In genomic region chr7:158595068-158595467, GRCh38 we compare ENCODE assay signal across 12 cellular contexts. TPM values are rescaled to one million over a fixed set of nuclear protein-coding genes. Genes with fewer than 3 reads are reported as not detected.
A peak's percentile ranks its signal among the peaks of the same experiment; 100 is the strongest.
DNase-seq lines count a peak whose midpoint lies in the region; ATAC-seq and TF ChIP-seq lines count a peak whose summit lies in the region.
"Had no signal": no experiment of that assay in that cellular context is flagged by ENCODE, and none has a peak within 500 bp of the region (broad histone marks: within the 10 kb centered on the region; RNA-seq: fewer than 3 reads in every experiment).

No MANE protein-coding gene starts in this region.

- H3K27me3 Mint-ChIP-seq in stimulated activated memory B cell treated with anti-CD40 and anti-IgM and Interleukin-4, amounts not matched to agents 10 μg/mL and 1 μg/mL and 100 μg/mL, for 72 hours: peaks cover 3% of the 10 kb centered on the region

- no peak overlapping the region for H3K27ac Mint-ChIP-seq in stimulated activated memory B cell treated with anti-CD40 and anti-IgM and Interleukin-4, amounts not matched to agents 10 μg/mL and 1 μg/mL and 100 μg/mL, for 72 hours

- CTCF ChIA-PET in SK-N-SH (lab: Yijun Ruan, JAX): no interaction called here

- no peak overlapping the region for H3K27ac ChIP-seq in SK-N-SH (ENCODE audit: low read depth in 2 of 2, low read length in 1 of 2)
- no peak overlapping the region for H3K27ac ChIP-seq in gastroesophageal sphincter
- H3K27ac ChIP-seq in caudate nucleus (ENCODE audit: low read depth, low read length): no peak overlapping the region
- H3K27ac ChIP-seq: 22Rv1, esophagus squamous epithelium, transverse colon had no signal

- H3F3A ChIP-seq in SK-N-SH (replicated peaks; ENCODE audit: insufficient read depth): no peaks in the 10 kb centered on the region

- no peaks in the 10 kb centered on the region for H3K36me3 Mint-ChIP-seq in stimulated activated memory B cell treated with anti-CD40 and anti-IgM and Interleukin-4, amounts not matched to agents 10 μg/mL and 1 μg/mL and 100 μg/mL, for 72 hours

- TF ChIP-seq RAD21 in SK-N-SH (IDR thresholded peaks at IDR 0.05; ENCODE audit: low read length): no peak

- peaks cover 4% of the 10 kb centered on the region for H3K9me3 Mint-ChIP-seq in stimulated activated memory B cell treated with anti-CD40 and anti-IgM and Interleukin-4, amounts not matched to agents 10 μg/mL and 1 μg/mL and 100 μg/mL, for 72 hours

- POLR2A ChIA-PET in SK-N-SH (lab: Yijun Ruan, JAX): no interaction called here

- no peaks in the 10 kb centered on the region for H3K79me2 ChIP-seq in SK-N-SH (ENCODE audit: insufficient read depth)

- H3K4me3 ChIP-seq in SK-N-SH (ENCODE audit: low read depth in 2 of 2, low read length in 1 of 2): no peak overlapping the region
- no peak overlapping the region for H3K4me3 ChIP-seq in gastroesophageal sphincter
- H3K4me3 ChIP-seq: esophagus squamous epithelium, transverse colon had no signal

- H3K4me3 Mint-ChIP-seq in stimulated activated memory B cell treated with anti-CD40 and anti-IgM and Interleukin-4, amounts not matched to agents 10 μg/mL and 1 μg/mL and 100 μg/mL, for 72 hours: no peak overlapping the region

- no peaks in the 10 kb centered on the region for H4K20me1 ChIP-seq in SK-N-SH (ENCODE audit: insufficient read depth)

- H3K27me3 ChIP-seq in SK-N-SH (ENCODE audit: insufficient read depth) (no peaks in the 10 kb centered on the region), gastroesophageal sphincter (no peaks in the 10 kb centered on the region)
- H3K27me3 ChIP-seq: transverse colon had no signal

- H3K4me1 Mint-ChIP-seq in stimulated activated memory B cell treated with anti-CD40 and anti-IgM and Interleukin-4, amounts not matched to agents 10 μg/mL and 1 μg/mL and 100 μg/mL, for 72 hours: no peaks in the 10 kb centered on the region

- no peak overlapping the region for H2AFZ ChIP-seq in SK-N-SH (ENCODE audit: low read depth)

- H3K4me1 ChIP-seq in SK-N-SH (ENCODE audit: control insufficient read depth in 1 of 2, insufficient read depth in 2 of 2, low read depth in 1 of 2, low read length in 1 of 2) (no peaks in the 10 kb centered on the region; a peak in 1 of 4 replicates), gastroesophageal sphincter (no peaks in the 10 kb centered on the region)
- H3K4me1 ChIP-seq: esophagus squamous epithelium had no signal

- ATAC-seq in SK-N-SH treated with all-trans-retinoic acid at 6 μM for 48 hours (peak; percentile 70; the same call in 1 of the 3 replicates), gastroesophageal sphincter (peak; percentile 98)
- peak; percentile 97 for ATAC-seq in stimulated activated memory B cell treated with anti-CD40 and anti-IgM and Interleukin-4, amounts not matched to agents 10 μg/mL and 1 μg/mL and 100 μg/mL, for 72 hours

- H3K9me3 ChIP-seq in SK-N-SH (no peaks in the 10 kb centered on the region), gastroesophageal sphincter (peaks cover 0 to 10% (median 0%) of the 10 kb centered on the region in 3 donors)
- H3K9me3 ChIP-seq: transverse colon had no signal

- TF ChIP-seq POLR2A in gastroesophageal sphincter (IDR thresholded peaks at IDR 0.05): no peak

- no peak for TF ChIP-seq EP300 in SK-N-SH (IDR thresholded peaks at IDR 0.05; ENCODE audit: borderline replicate concordance in 1 of 2, low read depth in 1 of 2, low read length in 1 of 2)
- no peak for TF ChIP-seq EP300 in gastroesophageal sphincter (IDR thresholded peaks at IDR 0.05)

- no peaks in the 10 kb centered on the region for H3K9me2 ChIP-seq in SK-N-SH

- no peak for TF ChIP-seq CTCF in SK-N-SH (IDR thresholded peaks at IDR 0.05)
- TF ChIP-seq CTCF in gastroesophageal sphincter (IDR thresholded peaks at IDR 0.05): no peak

- WGBS in SK-N-SH (ENCODE audit: low lambda C conversion rate): 31% methylated on average over 3 of the region's 3 CpGs
- WGBS in gastroesophageal sphincter (ENCODE audit: low coverage in 1 of 2), 2 donors: 5 to 60% methylated on average over 2 to 3 of the region's 3 CpGs

- no peak overlapping the region for H3K4me2 ChIP-seq in SK-N-SH

- no peak overlapping the region for H3K9ac ChIP-seq in SK-N-SH

- H3K36me3 ChIP-seq in SK-N-SH (replicated peaks in 1 of 2; ENCODE audit: control insufficient read depth in 1 of 2, insufficient read depth in 2 of 2, low read length in 1 of 2): no peaks in the 10 kb centered on the region
- no peaks in the 10 kb centered on the region for H3K36me3 ChIP-seq in gastroesophageal sphincter
- H3K36me3 ChIP-seq: esophagus squamous epithelium, transverse colon had no signal

- DNase-seq in SK-N-SH (no peak), SW480 (ENCODE audit: low spot score) (peak; percentile 13), kidney glomerular epithelial cell (lab: John Stamatoyannopoulos, UW) (no peak), NCI-H1417 treated with DMSO at 0.1 percent for 48 hours (lab: John Stamatoyannopoulos, UW) (no peak), caudate nucleus (lab: John Stamatoyannopoulos, UW) (no peak)
- DNase-seq: esophagus squamous epithelium, NCI-H82, transverse colon had no signal

TF ChIP-seq in SK-N-SH treated with all-trans-retinoic acid at 6 μM for 48 hours, 23 proteins besides CTCF, POLR2A, EP300 and RAD21:
- TF ChIP-seq CREB5 (CRISPR knock-in tag; IDR thresholded peaks at IDR 0.05; ENCODE audit: low read depth): no peak
- no peak for TF ChIP-seq BACH2 (CRISPR knock-in tag; IDR thresholded peaks at IDR 0.05; ENCODE audit: borderline replicate concordance)
- no peak for TF ChIP-seq ZFP30 (CRISPR knock-in tag; IDR thresholded peaks at IDR 0.05)
- TF ChIP-seq GLIS3 (CRISPR knock-in tag; IDR thresholded peaks at IDR 0.05): no peak
- no peak for TF ChIP-seq TOX (CRISPR knock-in tag; IDR thresholded peaks at IDR 0.05; ENCODE audit: borderline replicate concordance)
- no peak for TF ChIP-seq ZFP3 (CRISPR knock-in tag; IDR thresholded peaks at IDR 0.05)
- no peak for TF ChIP-seq CSDC2 (CRISPR knock-in tag; IDR thresholded peaks at IDR 0.05)
- TF ChIP-seq PPARA (CRISPR knock-in tag; IDR thresholded peaks at IDR 0.05; ENCODE audit: borderline replicate concordance): no peak
- no peak for TF ChIP-seq TCF4 (CRISPR knock-in tag; IDR thresholded peaks at IDR 0.05; ENCODE audit: borderline replicate concordance)
- TF ChIP-seq ARNTL (CRISPR knock-in tag; IDR thresholded peaks at IDR 0.05; ENCODE audit: borderline replicate concordance, low read depth): no peak
- TF ChIP-seq ZNF8 (CRISPR knock-in tag; IDR thresholded peaks at IDR 0.05): no peak
- TF ChIP-seq ISL1 (CRISPR knock-in tag; IDR thresholded peaks at IDR 0.05): no peak

TF ChIP-seq in SK-N-SH, 30 proteins besides CTCF, POLR2A, EP300 and RAD21:
- TF ChIP-seq SIN3A (IDR thresholded peaks at IDR 0.05; ENCODE audit: borderline replicate concordance, low read depth, low read length) (no peak), FOSL2 (IDR thresholded peaks at IDR 0.05; ENCODE audit: borderline replicate concordance, low read depth) (no peak), TCF12 (IDR thresholded peaks at IDR 0.05) (no peak), PBX3 (IDR thresholded peaks at IDR 0.05) (no peak), SMC3 (IDR thresholded peaks at IDR 0.05; ENCODE audit: low read depth, low read length) (no peak), GATA2 (CRISPR knock-in tag; IDR thresholded peaks at IDR 0.05) (no peak), USF2 (IDR thresholded peaks at IDR 0.05; ENCODE audit: borderline replicate concordance, low read depth, low read length) (no peak), POLR2AphosphoS5 (IDR thresholded peaks at IDR 0.05; ENCODE audit: low read depth, low read length) (no peak), RFX5 (IDR thresholded peaks at IDR 0.05; ENCODE audit: low read length) (no peak), EZH2phosphoT487 (IDR thresholded peaks at IDR 0.05; ENCODE audit: borderline replicate concordance, low read depth) (no peak), MEF2A (IDR thresholded peaks at IDR 0.05; ENCODE audit: borderline replicate concordance, low read depth) (no peak), JUND (IDR thresholded peaks at IDR 0.05) (no peak)

RNA-seq across cellular contexts. Expression of gene PTPRN2, which starts 7.4 kb away (rescaled TPM):
- 3.9 and 4.0 TPM in 2 replicates for polyA plus RNA-seq in SK-N-SH (2012; rRNA removed)
- polyA plus RNA-seq in SK-N-SH (2012; cell fraction: cytosol; rRNA removed): 3.0 and 4.1 TPM in 2 replicates
- polyA plus RNA-seq in SK-N-SH (2012; cell fraction: nucleus; rRNA removed): 4.5 and 5.5 TPM in 2 replicates
- 1 to 10 TPM; 1.7 to 4.7 (median 3.3) TPM for total RNA-seq in gastroesophageal sphincter
